ENCODE assay signal across 23 cellular contexts in the genomic region with DNA sequence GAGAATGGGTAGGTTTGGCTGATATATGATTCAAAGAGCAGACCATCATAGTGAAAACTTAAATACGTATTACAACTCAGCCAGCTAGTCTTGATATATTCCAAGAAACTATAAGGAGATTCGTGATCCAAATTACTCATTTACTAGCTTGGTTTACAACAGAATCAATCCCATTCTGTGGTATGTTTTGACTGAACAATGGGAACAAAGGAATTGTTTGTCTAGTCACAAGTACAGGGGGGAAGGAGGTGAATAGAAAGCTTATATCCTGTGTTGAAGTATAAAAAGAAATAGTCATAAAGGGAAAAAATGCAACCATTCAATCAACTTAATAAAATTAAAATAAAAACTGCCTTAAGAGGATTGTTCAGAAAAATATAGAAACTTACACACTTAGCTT. TPM values are rescaled to one million over a fixed set of nuclear protein-coding genes. Genes with fewer than 3 reads are reported as not detected.
"Had no signal": no experiment of that assay in that cellular context is flagged by ENCODE, and none has a peak within 500 bp of the region (broad histone marks: within the 10 kb centered on the region; RNA-seq: fewer than 3 reads in every experiment).

No MANE protein-coding gene starts in this region.

- ATAC-seq: gastroesophageal sphincter; heart left ventricle; left ventricle myocardium superior; mucosa of descending colon; sciatic nerve; stimulated activated naive B cell treated with anti-CD40 and anti-IgM and Interleukin-4, amounts not matched to agents 10 μg/mL and 1 μg/mL and 100 μg/mL, for 72 hours had no signal

- H3K4me2 ChIP-seq: smooth muscle cell had no signal

- H3K9me3 ChIP-seq: gastroesophageal sphincter, heart left ventricle, mucosa of descending colon, thoracic aorta, upper lobe of left lung had no signal

- DNase-seq: activated CD4-positive, alpha-beta T cell treated with anti-CD3 and anti-CD28 coated beads for 1 hour; activated CD8-positive, alpha-beta memory T cell treated with anti-CD3 and anti-CD28 coated beads for 24 hours; activated CD8-positive, alpha-beta memory T cell treated with anti-CD3 and anti-CD28 coated beads, Interleukin-2, amount 50 U/mL, for 48 hours; activated gamma-delta T cell; heart left ventricle; kidney glomerular epithelial cell; left ventricle myocardium superior; mesenchymal stem cell; mucosa of descending colon; naive B cell; stimulated activated naive B cell treated with anti-CD40 and anti-IgM and Interleukin-4, amounts not matched to agents 10 μg/mL and 1 μg/mL and 100 μg/mL, for 72 hours; SW 1271; T-helper 2 cell; upper lobe of left lung had no signal

- H3K9me3 Mint-ChIP-seq: naive B cell; neural crest cell; stimulated activated naive B cell treated with anti-CD40 and anti-IgM and Interleukin-4, amounts not matched to agents 10 μg/mL and 1 μg/mL and 100 μg/mL, for 72 hours had no signal

- H3K36me3 Mint-ChIP-seq: activated naive CD8-positive, alpha-beta T cell; naive B cell; stimulated activated naive B cell treated with anti-CD40 and anti-IgM and Interleukin-4, amounts not matched to agents 10 μg/mL and 1 μg/mL and 100 μg/mL, for 72 hours had no signal

- H3K36me3 ChIP-seq: cardiac muscle cell, gastroesophageal sphincter, heart left ventricle, thoracic aorta, upper lobe of left lung had no signal

- H3K4me1 ChIP-seq: upper lobe of left lung had no signal

- H3K27me3 ChIP-seq: cardiac muscle cell, gastroesophageal sphincter, heart left ventricle, upper lobe of left lung had no signal

- H3K4me3 ChIP-seq: cardiac muscle cell, gastroesophageal sphincter, heart left ventricle, mucosa of descending colon, smooth muscle cell, thoracic aorta, upper lobe of left lung had no signal

- H3K27ac Mint-ChIP-seq: activated naive CD8-positive, alpha-beta T cell; naive B cell; stimulated activated naive B cell treated with anti-CD40 and anti-IgM and Interleukin-4, amounts not matched to agents 10 μg/mL and 1 μg/mL and 100 μg/mL, for 72 hours had no signal

- H3K27ac ChIP-seq: cardiac muscle cell, gastroesophageal sphincter, heart left ventricle, thoracic aorta, upper lobe of left lung, VCaP had no signal

RNA-seq across cellular contexts. Expression of a gene that starts 17.0 kb away (rescaled TPM):
- total RNA-seq: epithelial cell of proximal tubule, sciatic nerve, smooth muscle cell had no signal
- polyA plus RNA-seq: cardiac muscle cell, smooth muscle cell had no signal
